11 cellular contexts compared by ENCODE assay signal in genomic region chr17:45405250-45406086, GRCh38. TPM values are rescaled to one million over a fixed set of nuclear protein-coding genes. Genes with fewer than 3 reads are reported as not detected.
A peak's percentile ranks its signal among the peaks of the same experiment; 100 is the strongest.
DNase-seq lines count a peak whose midpoint lies in the region; ATAC-seq and TF ChIP-seq lines count a peak whose summit lies in the region.
"Had no signal": no experiment of that assay in that cellular context is flagged by ENCODE, and none has a peak within 500 bp of the region (broad histone marks: within the 10 kb centered on the region; RNA-seq: fewer than 3 reads in every experiment).

No MANE protein-coding gene starts in this region.

- H3K36me3 ChIP-seq in BE2C (no peaks in the 10 kb centered on the region), endodermal cell (ENCODE audit: control insufficient read depth, insufficient read depth, low read length) (no peaks in the 10 kb centered on the region)

- H3K4me3 Mint-ChIP-seq in endodermal cell (peak overlapping the region; percentile 55), naive B cell (peak overlapping the region in 3 of 8 donors; percentile 45 to 56 (median 50))

- 29 to 46% methylated on average over 14 to 46 of the region's 48 CpGs for WGBS in endodermal cell (ENCODE audit: insufficient coverage in 1 of 2, insufficient read length in 1 of 2), 2 experiments

- DNase-seq in BE2C, result peak; percentile 81
- peak; percentile 85 for DNase-seq in HuH-7 (ENCODE audit: low spot score)
- DNase-seq in endodermal cell, result peak; percentile 100
- no peak for DNase-seq in naive B cell
- no peak for DNase-seq in LoVo (ENCODE audit: low spot score)
- DNase-seq in NCI-H1694 (lab: John Stamatoyannopoulos, UW), result no peak
- DNase-seq: activated CD4-positive, alpha-beta T cell treated with anti-CD3 and anti-CD28 coated beads, Interleukin-2, amount 50 U/mL, for 48 hours; GDM1; NK-92 treated with Interleukin-12 subunit alpha and Interleukin-12 subunit beta, amount 100 ng/mL, for 24 hours had no signal

- TF ChIP-seq CTCF in BE2C (IDR thresholded peaks at IDR 0.05; ENCODE audit: low read depth, low read length), result no peak
- TF ChIP-seq CTCF in endodermal cell (conservative IDR thresholded peaks at IDR 0.05), result no peak

- H3K4me1 Mint-ChIP-seq in endodermal cell (peaks cover 23% of the 10 kb centered on the region), naive B cell (peaks cover 42 to 54% (median 53%) of the 10 kb centered on the region in 3 donors)

- ATAC-seq in naive B cell (ENCODE audit: low read depth in 2 of 2) (no peak), HG02938 (IDR thresholded peaks at IDR 0.05; ENCODE audit: unreplicated experiment) (no peak), GM21447 (IDR thresholded peaks at IDR 0.05; ENCODE audit: unreplicated experiment) (no peak)

- peak overlapping the region; percentile 84 for H3K27ac Mint-ChIP-seq in endodermal cell
- H3K27ac Mint-ChIP-seq in naive B cell, result peak overlapping the region in 4 of 6 donors; percentile 76 to 98 (median 88)

- no peaks in the 10 kb centered on the region for H3K9me3 Mint-ChIP-seq in endodermal cell
- no peaks in the 10 kb centered on the region for H3K9me3 Mint-ChIP-seq in naive B cell

- H3K4me3 ChIP-seq in BE2C (ENCODE audit: low read depth, low read length) (peak overlapping the region; percentile 59), endodermal cell (ENCODE audit: low read length) (peak overlapping the region; percentile 68)

- H3K27ac ChIP-seq in endodermal cell (ENCODE audit: low read depth, low read length), result no peak overlapping the region

- H3K27me3 Mint-ChIP-seq in endodermal cell (ENCODE audit: insufficient read depth) (peaks cover 2% of the 10 kb centered on the region), naive B cell (no peaks in the 10 kb centered on the region)

- no peak overlapping the region for H3K9ac ChIP-seq in endodermal cell (ENCODE audit: extremely low read depth, low read length, poor library complexity, severe bottlenecking)

- peaks cover 5% of the 10 kb centered on the region for H3K36me3 Mint-ChIP-seq in endodermal cell (ENCODE audit: low read depth)
- H3K36me3 Mint-ChIP-seq in naive B cell, result peaks cover 6 to 11% of the 10 kb centered on the region in 2 donors

- H3K9me3 ChIP-seq in BE2C (no peaks in the 10 kb centered on the region), endodermal cell (ENCODE audit: control insufficient read depth, low read length) (no peaks in the 10 kb centered on the region)

- H3K27me3 ChIP-seq in BE2C, result no peaks in the 10 kb centered on the region
- H3K27me3 ChIP-seq in endodermal cell (ENCODE audit: control insufficient read depth, insufficient read depth, low read length, poor library complexity, severe bottlenecking), result no peaks in the 10 kb centered on the region

- H3K4me1 ChIP-seq in BE2C (peaks cover 4% of the 10 kb centered on the region; the same call in 1 of the 2 replicates), endodermal cell (ENCODE audit: control insufficient read depth, insufficient read depth, low read length) (peaks cover 18% of the 10 kb centered on the region)

RNA-seq across cellular contexts. Expression of gene ARHGAP27, which starts 27.2 kb away (rescaled TPM):
- polyA plus RNA-seq in BE2C (2012; ENCODE audit: insufficient read depth, insufficient read length, low read depth), result 1.6 TPM
- total RNA-seq in endodermal cell, result 10 to 100 TPM; 16.4 to 20.6 TPM
- 2.5 TPM for polyA plus RNA-seq in endodermal cell (2013, experiment 1 of 2)
- polyA plus RNA-seq in endodermal cell (2013, experiment 2 of 2), result 3.8 TPM
- polyA plus RNA-seq in naive B cell (ENCODE audit: low read depth in 6 of 6), result 10 to 100 TPM; 32.3 to 76.2 (median 40.9) TPM

Comparison
In these comparisons a context has a peak if more than half of its experiments do, and no peak if none do; other contexts are left out.
1. DNase-seq: peak in BE2C (single experiment), HuH-7 (single experiment) and endodermal cell (single experiment); none in naive B cell (single experiment), LoVo (single experiment) and NCI-H1694 (single experiment).